In the genomic region with DNA sequence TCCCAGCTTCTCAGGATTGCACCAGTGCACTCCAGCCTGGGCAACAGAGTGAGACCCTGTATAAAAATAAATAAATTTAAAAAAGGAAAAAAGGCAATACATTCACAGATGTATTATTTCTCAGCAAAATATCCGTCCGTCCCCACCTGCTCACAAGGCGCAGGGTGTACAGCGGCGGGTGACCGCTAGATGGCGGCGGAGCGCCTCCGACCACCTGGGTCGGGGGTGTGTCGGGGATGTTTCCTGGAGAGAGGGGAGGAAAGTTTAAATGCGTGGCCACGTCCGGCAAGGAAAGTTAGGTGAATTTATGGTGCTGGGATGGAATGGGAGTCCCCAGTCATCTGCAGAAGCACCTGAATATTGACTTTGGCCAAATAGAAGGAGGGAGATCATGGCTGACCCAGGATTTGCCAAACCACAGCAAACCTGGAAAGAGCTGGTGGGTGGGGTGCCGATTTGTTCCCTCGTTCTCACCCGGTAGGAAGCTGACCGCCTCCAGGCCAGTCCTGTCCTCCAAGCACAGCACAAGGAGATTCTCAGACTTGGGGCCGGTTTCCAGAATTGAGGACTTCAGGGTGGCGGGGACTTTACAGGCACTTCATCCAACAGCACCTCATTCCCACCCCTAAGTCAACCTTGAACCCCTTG, we compare ENCODE assay signal across 8 cellular contexts.
DNase-seq lines count a peak whose midpoint lies in the region; ATAC-seq and TF ChIP-seq lines count a peak whose summit lies in the region.

No MANE protein-coding gene starts in this region.

- no peaks in the 10 kb centered on the region for H3K36me3 Mint-ChIP-seq in T-helper 1 cell treated with Interleukin-12 subunit alpha and Interleukin-12 subunit beta and Interleukin-4 antibody, amounts not matched to agents 30 μg/mL and 1 μg/mL, for 36 hours (ENCODE audit: low read depth)

- no peaks in the 10 kb centered on the region for H3K9me3 Mint-ChIP-seq in T-helper 1 cell treated with Interleukin-12 subunit alpha and Interleukin-12 subunit beta and Interleukin-4 antibody, amounts not matched to agents 30 μg/mL and 1 μg/mL, for 36 hours

- no peak overlapping the region for H3K4me3 ChIP-seq in HL-60 (replicated peaks; ENCODE audit: insufficient read depth, low read length)

- no peak for ATAC-seq in HG02981 (IDR thresholded peaks at IDR 0.05; ENCODE audit: unreplicated experiment)
- no peak for ATAC-seq in HG03571 (IDR thresholded peaks at IDR 0.05; ENCODE audit: unreplicated experiment)

- TF ChIP-seq CTCF in HL-60 (IDR thresholded peaks at IDR 0.05; ENCODE audit: insufficient read depth, low read length): peak; percentile 93

- H3K4me3 Mint-ChIP-seq in T-helper 1 cell treated with Interleukin-12 subunit alpha and Interleukin-12 subunit beta and Interleukin-4 antibody, amounts not matched to agents 30 μg/mL and 1 μg/mL, for 36 hours: peak overlapping the region; percentile 22

- no peak overlapping the region for H3K27ac Mint-ChIP-seq in T-helper 1 cell treated with Interleukin-12 subunit alpha and Interleukin-12 subunit beta and Interleukin-4 antibody, amounts not matched to agents 30 μg/mL and 1 μg/mL, for 36 hours

- H3K27ac ChIP-seq in HL-60 (replicated peaks): no peak overlapping the region

- H3K27me3 Mint-ChIP-seq in T-helper 1 cell treated with Interleukin-12 subunit alpha and Interleukin-12 subunit beta and Interleukin-4 antibody, amounts not matched to agents 30 μg/mL and 1 μg/mL, for 36 hours (ENCODE audit: low read depth): peaks cover 35% of the 10 kb centered on the region

- H3K4me1 Mint-ChIP-seq in T-helper 1 cell treated with Interleukin-12 subunit alpha and Interleukin-12 subunit beta and Interleukin-4 antibody, amounts not matched to agents 30 μg/mL and 1 μg/mL, for 36 hours (ENCODE audit: low read depth): peaks cover 13% of the 10 kb centered on the region

- DNase-seq in DMS 273 (lab: John Stamatoyannopoulos, UW; ENCODE audit: unreplicated experiment) (peak; percentile 77), HL-60 (ENCODE audit: low read depth in 1 of 2, low spot score in 1 of 2) (peak in 1 of 2 experiments; percentile 41), amniotic epithelial cell (ENCODE audit: low read depth) (peak; percentile 16), iPS-NIHi11 (ENCODE audit: low spot score) (peak; percentile 87)
- peak; percentile 60 for DNase-seq in stimulated activated CD4-positive, alpha-beta T cell treated with anti-CD3 and anti-CD28 coated beads, Interleukin-1b, Interleukin-23, amount 100 ng/mL, for 48 hours

- no peaks in the 10 kb centered on the region for H3K27me3 ChIP-seq in HL-60 (ENCODE audit: insufficient read depth, poor library complexity, severe bottlenecking)
